ENCODE assay signal across 8 cellular contexts in genomic region chr20:2750343-2751251, GRCh38. TPM values are rescaled to one million over a fixed set of nuclear protein-coding genes. Genes with fewer than 3 reads are reported as not detected.
DNase-seq lines count a peak whose midpoint lies in the region; ATAC-seq and TF ChIP-seq lines count a peak whose summit lies in the region.
"Had no signal": no experiment of that assay in that cellular context is flagged by ENCODE, and none has a peak within 500 bp of the region (broad histone marks: within the 10 kb centered on the region; RNA-seq: fewer than 3 reads in every experiment).

No MANE protein-coding gene starts in this region.

- in situ Hi-C loops in GM23248 (cut with MboI), result loop anchor here (10.0 kb wide), 1 partner anchor 104 kb away; no protein-coding TSS in a partner anchor

- intact Hi-C loops in PC-9 (cut with micrococcal nuclease; ENCODE audit: unreplicated experiment), result loop anchor here (10.0 kb wide), 1 partner anchor 564 kb away; no protein-coding TSS in a partner anchor

- peak overlapping the region; percentile 4 to 33 for H3K27ac Mint-ChIP-seq in effector memory CD8-positive, alpha-beta T cell

- H3K27ac ChIP-seq in GM23248 (no peak overlapping the region), PC-9 (no peak overlapping the region), mucosa of rectum (ENCODE audit: low read depth in 2 of 2, low read length in 2 of 2) (no peak overlapping the region), substantia nigra (ENCODE audit: low read depth, low read length, poor library complexity, severe bottlenecking) (no peak overlapping the region)
- H3K27ac ChIP-seq: SJSA1 had no signal

- CTCF ChIA-PET in PC-9 (lab: Charles Lee), result interaction anchor here (0.6 kb wide), 1 partner anchor 614 kb away, joined by 4 read pairs; no protein-coding TSS in a partner anchor

- H3K4me2 ChIP-seq in GM23248 (ENCODE audit: unreplicated experiment), result peak overlapping the region; percentile 69
- peak overlapping the region; percentile 83 for H3K4me2 ChIP-seq in PC-9

- peak overlapping the region; percentile 48 for H2AFZ ChIP-seq in GM23248
- H2AFZ ChIP-seq in PC-9, result no peak overlapping the region

- ATAC-seq in effector memory CD8-positive, alpha-beta T cell (replicated peaks), result peak; percentile 27
- no peak for ATAC-seq in HG03045 (IDR thresholded peaks at IDR 0.05; ENCODE audit: unreplicated experiment)

- H3K27me3 Mint-ChIP-seq in effector memory CD8-positive, alpha-beta T cell, result peaks cover 0 to 10% of the 10 kb centered on the region in 2 donors

- no peaks in the 10 kb centered on the region for H3K9me3 ChIP-seq in GM23248 (ENCODE audit: low read depth)
- no peaks in the 10 kb centered on the region for H3K9me3 ChIP-seq in PC-9 (ENCODE audit: insufficient read depth, low read depth)
- no peaks in the 10 kb centered on the region for H3K9me3 ChIP-seq in mucosa of rectum (ENCODE audit: control insufficient read depth in 2 of 2, low read length in 2 of 2)

- peak overlapping the region; percentile 51 for H3K4me3 ChIP-seq in GM23248
- no peak overlapping the region for H3K4me3 ChIP-seq in PC-9
- H3K4me3 ChIP-seq in mucosa of rectum (ENCODE audit: low read length in 2 of 2), result peak overlapping the region; percentile 45 to 56

- H3K9me3 Mint-ChIP-seq in effector memory CD8-positive, alpha-beta T cell, result no peaks in the 10 kb centered on the region

- H3K4me1 ChIP-seq in GM23248 (ENCODE audit: insufficient read depth) (peaks cover 7% of the 10 kb centered on the region), PC-9 (replicated peaks; ENCODE audit: insufficient read depth) (peaks cover 7% of the 10 kb centered on the region), mucosa of rectum (ENCODE audit: control insufficient read depth in 2 of 2, insufficient read depth in 2 of 2, low read length in 2 of 2) (peaks cover 22% of the 10 kb centered on the region in 2 donors)

- H3K79me2 ChIP-seq in GM23248 (ENCODE audit: insufficient read depth), result no peaks in the 10 kb centered on the region
- no peaks in the 10 kb centered on the region for H3K79me2 ChIP-seq in PC-9 (ENCODE audit: low read depth)

- H3K27me3 ChIP-seq in GM23248 (replicated peaks; ENCODE audit: insufficient read depth) (peaks cover 56% of the 10 kb centered on the region), PC-9 (ENCODE audit: insufficient read depth, low read depth) (peaks cover 43% of the 10 kb centered on the region), mucosa of rectum (ENCODE audit: control insufficient read depth in 2 of 2, insufficient read depth in 2 of 2, low read length in 2 of 2) (peaks cover 11 to 18% of the 10 kb centered on the region in 2 donors)
- H3K27me3 ChIP-seq: SJSA1 had no signal

- no peaks in the 10 kb centered on the region for H3F3A ChIP-seq in GM23248 (ENCODE audit: insufficient read depth)
- H3F3A ChIP-seq in PC-9 (ENCODE audit: insufficient read depth, low read depth), result peaks cover 7% of the 10 kb centered on the region; the same call in 1 of the 2 replicates

- BruUV-seq in PC-9 (replicated peaks; lab: Mats Ljungman, UMichigan), result no TSS peak

- H3K36me3 ChIP-seq in GM23248 (ENCODE audit: low read depth) (no peaks in the 10 kb centered on the region), PC-9 (ENCODE audit: low read depth) (no peaks in the 10 kb centered on the region), mucosa of rectum (ENCODE audit: control insufficient read depth in 2 of 2, insufficient read depth in 2 of 2, low read length in 2 of 2) (no peaks in the 10 kb centered on the region)

- no peaks in the 10 kb centered on the region for H4K20me1 ChIP-seq in GM23248 (ENCODE audit: insufficient read depth)
- no peaks in the 10 kb centered on the region for H4K20me1 ChIP-seq in PC-9 (ENCODE audit: insufficient read depth)

- peaks cover 4% of the 10 kb centered on the region for H3K36me3 Mint-ChIP-seq in effector memory CD8-positive, alpha-beta T cell (ENCODE audit: insufficient read depth)

- TF ChIP-seq CTCF in PC-9 (conservative IDR thresholded peaks at IDR 0.05), result no peak

- H3K9ac ChIP-seq in GM23248 (no peak overlapping the region), mucosa of rectum (ENCODE audit: low read depth in 1 of 2, low read length in 2 of 2) (no peak overlapping the region)

- H3K9me2 ChIP-seq in GM23248 (ENCODE audit: insufficient read depth) (no peaks in the 10 kb centered on the region), PC-9 (ENCODE audit: insufficient read depth) (no peaks in the 10 kb centered on the region)

- H3K4me3 Mint-ChIP-seq in effector memory CD8-positive, alpha-beta T cell, result peak overlapping the region; percentile 81 to 84

- H3K4me1 Mint-ChIP-seq in effector memory CD8-positive, alpha-beta T cell (ENCODE audit: low read depth in 2 of 2), result peaks cover 17 to 25% of the 10 kb centered on the region in 2 donors

- DNase-seq in GM23248 (peak; percentile 76), PC-9 (no peak), DMS153 (lab: John Stamatoyannopoulos, UW) (no peak), substantia nigra (lab: John Stamatoyannopoulos, UW) (no peak)
- DNase-seq in effector memory CD8-positive, alpha-beta T cell, result no peak

- 3 to 6% methylated on average over 32 to 44 of the region's 44 CpGs for WGBS in GM23248 (ENCODE audit: low coverage in 1 of 2, low lambda C conversion rate in 2 of 2, missing lambda C conversion rate in 2 of 2), 2 experiments

- POLR2A ChIA-PET in PC-9 (lab: Charles Lee; ENCODE audit: unreplicated experiment), result no interaction called here

RNA-seq across cellular contexts. Expression of gene CPXM1, which starts 49.8 kb away (rescaled TPM):
- total RNA-seq in GM23248 (2014; rRNA removed; shearing (Covaris generic)), result not detected in 2 replicates
- 0.08 TPM in 1 of 2 replicates, not detected in the other for polyA plus RNA-seq in GM23248 (2016; fragmentation: Nextera tagmentation; extraction: Ambion mirVana)
- total RNA-seq in PC-9 (2021), result not detected in 2 replicates

RNA-seq across cellular contexts. Expression of gene EBF4, which starts 58.0 kb away (rescaled TPM):
- 0.76 TPM in 1 of 2 replicates, not detected in the other for total RNA-seq in GM23248 (2014; rRNA removed; shearing (Covaris generic))
- polyA plus RNA-seq in GM23248 (2016; fragmentation: Nextera tagmentation; extraction: Ambion mirVana), result 0.36 TPM in 1 of 2 replicates, not detected in the other
- 4.9 and 5.1 TPM in 2 replicates for total RNA-seq in PC-9 (2021)
